In genomic region chr5:75130818-75131349, GRCh38 we compare ENCODE assay signal across 11 cellular contexts.
"Had no signal": no experiment of that assay in that cellular context is flagged by ENCODE, and none has a peak within 500 bp of the region (broad histone marks: within the 10 kb centered on the region; RNA-seq: fewer than 3 reads in every experiment).

No MANE protein-coding gene starts in this region.

- H3K9ac ChIP-seq: GM23248 had no signal

- H3K4me2 ChIP-seq: GM23338 had no signal

- H3K4me3 ChIP-seq: GM23248, GM23338, HAP-1 had no signal

- ATAC-seq: GM23338, HCT116 had no signal

- DNase-seq: GM23248, GOT3, H7, H9, HCEC 1CT, HFFc6 had no signal

- H3K4me3 Mint-ChIP-seq: GM23338, H9, HFFc6 had no signal

- H3K4me1 ChIP-seq: HAP-1 had no signal

- H3K27ac Mint-ChIP-seq: GM23338, H9, HFFc6 had no signal

- H2AFZ ChIP-seq: GM23248, GM23338 had no signal

- H3K9me3 ChIP-seq: HAP-1 had no signal

- H3K4me1 Mint-ChIP-seq: GM23338, H9 had no signal

- H3K27ac ChIP-seq: GM23248 had no signal

- FAIRE-seq: H1, H54 had no signal

- H3K36me3 ChIP-seq: HAP-1 had no signal
